In the genomic region with DNA sequence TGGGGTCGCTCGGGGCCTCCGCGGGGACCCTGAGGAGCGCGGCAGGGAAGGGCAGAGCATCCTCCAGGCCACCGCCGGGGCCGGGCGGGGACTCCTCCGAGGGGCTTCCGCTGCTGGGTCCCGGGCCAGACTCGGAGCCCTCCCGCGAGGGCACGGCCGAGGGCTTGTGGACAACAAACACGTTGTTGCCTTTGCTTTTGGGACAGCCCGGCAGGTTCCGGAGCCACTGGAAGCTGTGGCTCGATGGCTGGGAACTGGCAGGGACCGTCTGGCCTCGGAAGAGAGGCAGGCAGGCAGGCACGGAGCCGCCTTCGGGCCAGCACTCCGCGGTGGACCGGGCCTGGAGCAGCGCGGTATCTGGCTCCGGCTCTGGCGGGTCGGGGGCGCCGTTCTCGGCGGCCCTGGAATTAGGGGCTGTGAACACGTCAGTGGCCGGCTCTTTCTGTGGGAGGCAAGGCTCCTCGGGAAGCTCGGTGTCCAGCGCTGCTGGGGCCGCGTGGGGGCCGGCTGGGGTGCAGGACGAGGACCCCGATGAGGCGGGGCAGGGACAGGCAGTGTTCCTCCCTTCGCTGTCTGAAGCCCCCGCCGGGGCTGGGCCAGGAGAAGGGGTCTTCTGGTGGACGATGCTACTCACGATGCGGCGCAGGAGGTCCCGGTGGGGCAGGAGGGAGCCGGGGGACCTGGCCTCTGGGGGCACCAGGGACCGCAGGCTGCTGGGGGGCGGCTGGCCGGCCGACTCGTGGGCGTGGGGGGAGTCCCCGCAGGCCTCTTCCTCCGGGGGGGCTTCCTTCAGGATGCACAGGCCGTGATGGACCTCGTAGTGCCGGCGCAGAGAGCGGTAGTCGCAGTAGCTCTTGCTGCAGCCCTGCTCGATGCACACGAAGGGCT, we compare ENCODE assay signal across 17 cellular contexts. TPM values are rescaled to one million over a fixed set of nuclear protein-coding genes. Genes with fewer than 3 reads are reported as not detected.
DNase-seq lines count a peak whose midpoint lies in the region; ATAC-seq, FAIRE-seq and TF ChIP-seq lines count a peak whose summit lies in the region.
"Had no signal": no experiment of that assay in that cellular context is flagged by ENCODE, and none has a peak within 500 bp of the region (broad histone marks: within the 10 kb centered on the region; RNA-seq: fewer than 3 reads in every experiment).

No MANE protein-coding gene starts in this region.

- no peaks in the 10 kb centered on the region for H3K27me3 Mint-ChIP-seq in MCF 10A (ENCODE audit: insufficient read depth, unreplicated experiment)

- H3K4me1 Mint-ChIP-seq in MCF 10A (ENCODE audit: insufficient read depth, unreplicated experiment) = no peaks in the 10 kb centered on the region

- CTCF ChIA-PET in MCF 10A (lab: Yijun Ruan, JAX) = no interaction called here
- CTCF ChIA-PET in HepG2 (lab: Yijun Ruan, JAX; ENCODE audit: low intra/inter-chr PET ratio, low total read pairs) = no interaction called here

- TF ChIP-seq CTCF in breast epithelium (IDR thresholded peaks at IDR 0.05) (no peak), MCF 10A (IDR thresholded peaks at IDR 0.05; ENCODE audit: unreplicated experiment) (no peak), astrocyte of the cerebellum (IDR thresholded peaks at IDR 0.05; ENCODE audit: low read depth, low read length, missing control alignments) (no peak), HepG2 (CRISPR knock-in tag; IDR thresholded peaks at IDR 0.05) (no peak)

- H3K9ac ChIP-seq in HepG2 (ENCODE audit: insufficient read depth, low read depth, low read length) (no peak overlapping the region), subcutaneous abdominal adipose tissue (ENCODE audit: low read length in 5 of 5) (peak overlapping the region in 2 of 5 donors; percentile 20 to 56)

- TF ChIP-seq EP300 in HepG2 (IDR thresholded peaks at IDR 0.05; ENCODE audit: low read depth in 2 of 2, low read length in 2 of 2) = no peak
- TF ChIP-seq EP300 in HepG2 (CRISPR knock-in tag; IDR thresholded peaks at IDR 0.05; ENCODE audit: borderline replicate concordance) = no peak

- H3K4me1 ChIP-seq in breast epithelium = no peaks in the 10 kb centered on the region
- H3K4me1 ChIP-seq in HepG2 (ENCODE audit: insufficient read depth, low read length) = peaks cover 8% of the 10 kb centered on the region
- peaks cover 0 to 10% (median 7%) of the 10 kb centered on the region in 5 donors for H3K4me1 ChIP-seq in subcutaneous abdominal adipose tissue (ENCODE audit: control insufficient read depth in 5 of 5, insufficient read depth in 5 of 5, low read length in 5 of 5)

- ATAC-seq in HepG2 = peak; percentile 55; the same call in 2 of the 3 replicates
- ATAC-seq in sciatic nerve = no peak
- ATAC-seq: activated CD8-positive, alpha-beta T cell treated with anti-CD3 and anti-CD28 coated beads for 36 hours; HCT116 had no signal

- no peaks in the 10 kb centered on the region for H4K20me1 ChIP-seq in HepG2 (ENCODE audit: insufficient read depth, low read length)

- intact Hi-C loops in breast epithelium (cut with DNase I; ENCODE audit: low total_unique reads) (no loop called here), MCF 10A (cut with micrococcal nuclease) (no loop called here), HepG2 (cut with micrococcal nuclease; ENCODE audit: unreplicated experiment) (no loop called here), sciatic nerve (cut with DNase I) (no loop called here)

- TF ChIP-seq POLR2A in breast epithelium (IDR thresholded peaks at IDR 0.05) (no peak), HepG2 (IDR thresholded peaks at IDR 0.05; ENCODE audit: insufficient read depth in 1 of 2, low read depth in 2 of 2, low read length in 2 of 2) (no peak)

- BruUV-seq in MCF 10A (replicated peaks; lab: Mats Ljungman, UMichigan) (no TSS peak), HepG2 (replicated peaks; lab: Mats Ljungman, UMichigan) (no TSS peak)

- DNase-seq in breast epithelium (ENCODE audit: low spot score in 2 of 2) (no peak), MCF 10A (ENCODE audit: unreplicated experiment) (no peak), astrocyte of the cerebellum (ENCODE audit: low read depth) (no peak), HepG2 (ENCODE audit: low spot score) (no peak), sciatic nerve (ENCODE audit: low spot score) (no peak), middle frontal gyrus (ENCODE audit: extremely low spot score, low spot score) (no peak)
- DNase-seq in activated CD4-positive, alpha-beta T cell treated with anti-CD3 and anti-CD28 coated beads for 1 hour = no peak
- DNase-seq: activated CD8-positive, alpha-beta T cell treated with anti-CD3 and anti-CD28 coated beads for 36 hours; COR-L47; glutamatergic neuron; kidney had no signal

- POLR2A ChIA-PET in MCF 10A (lab: Yijun Ruan, JAX) (no interaction called here), HepG2 (lab: Yijun Ruan, JAX) (no interaction called here)

- H3K36me3 Mint-ChIP-seq in MCF 10A (ENCODE audit: insufficient read depth, unreplicated experiment) = no peaks in the 10 kb centered on the region

- peak overlapping the region; percentile 8 to 46 (median 15) for H3K4me3 ChIP-seq in breast epithelium
- H3K4me3 ChIP-seq in astrocyte of the cerebellum (ENCODE audit: low read depth, low read length) = peak overlapping the region; percentile 5
- no peak overlapping the region; a peak in 1 of 6 replicates for H3K4me3 ChIP-seq in HepG2 (replicated peaks in 1 of 3; ENCODE audit: insufficient read depth in 1 of 3, low read depth in 2 of 3, low read length in 3 of 3)
- peak overlapping the region in 4 of 5 donors; percentile 2 to 52 (median 46) for H3K4me3 ChIP-seq in subcutaneous abdominal adipose tissue (ENCODE audit: low read depth in 1 of 5, low read length in 5 of 5)
- H3K4me3 ChIP-seq: SJSA1 had no signal

- H3K36me3 ChIP-seq in breast epithelium (no peaks in the 10 kb centered on the region), HepG2 (replicated peaks in 1 of 2; ENCODE audit: control insufficient read depth in 1 of 2, insufficient read depth in 2 of 2, low read length in 2 of 2) (no peaks in the 10 kb centered on the region), subcutaneous abdominal adipose tissue (ENCODE audit: control insufficient read depth in 5 of 5, insufficient read depth in 5 of 5, low read length in 5 of 5) (no peaks in the 10 kb centered on the region)
- H3K36me3 ChIP-seq: SJSA1 had no signal

- TF ChIP-seq RAD21 in HepG2 (CRISPR knock-in tag; IDR thresholded peaks at IDR 0.05) = no peak

- no peaks in the 10 kb centered on the region for H3K9me3 Mint-ChIP-seq in MCF 10A (ENCODE audit: unreplicated experiment)
- H3K9me3 Mint-ChIP-seq: activated CD8-positive, alpha-beta T cell treated with anti-CD3 and anti-CD28 coated beads for 36 hours had no signal

- FAIRE-seq in HepG2 (lab: Jason Lieb, UNC) = no peak
- FAIRE-seq: bronchial epithelial cell, endometrium, kidney, TTC549 had no signal

- H3K79me2 ChIP-seq in HepG2 (ENCODE audit: insufficient read depth, low read length) = no peaks in the 10 kb centered on the region

- no peak overlapping the region for H3K4me3 Mint-ChIP-seq in MCF 10A (ENCODE audit: unreplicated experiment)
- H3K4me3 Mint-ChIP-seq: activated CD8-positive, alpha-beta T cell treated with anti-CD3 and anti-CD28 coated beads for 36 hours had no signal

- H3K9me3 ChIP-seq in breast epithelium (no peaks in the 10 kb centered on the region), HepG2 (ENCODE audit: low read length) (no peaks in the 10 kb centered on the region), subcutaneous abdominal adipose tissue (ENCODE audit: control insufficient read depth in 5 of 5, low read length in 5 of 5) (no peaks in the 10 kb centered on the region)
- H3K9me3 ChIP-seq: SJSA1 had no signal

- WGBS in HepG2 (ENCODE audit: low lambda C conversion rate) = 63% methylated on average over 9 of the region's 75 CpGs

- in situ Hi-C loops in astrocyte of the cerebellum (cut with HindIII; ENCODE audit: low sequenced_read_pairs) = no loop called here
- in situ Hi-C loops in HepG2 (cut with HindIII; ENCODE audit: extremely low pct_ligation_motif_present, low pct_unique_long_range_greater_than_20kb) = no loop called here

- no peak overlapping the region; the same call in 1 of the 2 replicates for H3K4me2 ChIP-seq in HepG2 (ENCODE audit: low read depth, low read length)

- peaks cover 0 to 11% of the 10 kb centered on the region in 2 donors for H3K27me3 ChIP-seq in breast epithelium
- peaks cover 2 to 15% of the 10 kb centered on the region in 2 experiments; a peak in 2 of 5 replicates for H3K27me3 ChIP-seq in HepG2 (ENCODE audit: control insufficient read depth in 1 of 2, insufficient read depth in 2 of 2, low read length in 2 of 2)
- H3K27me3 ChIP-seq in subcutaneous abdominal adipose tissue (ENCODE audit: control insufficient read depth in 5 of 5, insufficient read depth in 4 of 5, low read length in 5 of 5) = peaks cover 4 to 20% (median 15%) of the 10 kb centered on the region in 5 donors

- no peak overlapping the region for H3K27ac Mint-ChIP-seq in MCF 10A (ENCODE audit: low read depth, unreplicated experiment)
- H3K27ac Mint-ChIP-seq: activated CD8-positive, alpha-beta T cell treated with anti-CD3 and anti-CD28 coated beads for 36 hours had no signal

- H3K27ac ChIP-seq in breast epithelium (no peak overlapping the region), HepG2 (ENCODE audit: extremely low read length, insufficient read depth, low read length) (no peak overlapping the region), subcutaneous abdominal adipose tissue (ENCODE audit: low read depth, low read length) (no peak overlapping the region)
- H3K27ac ChIP-seq: SJSA1 had no signal

- no peak overlapping the region for H2AFZ ChIP-seq in HepG2 (ENCODE audit: low read length)

RNA-seq across cellular contexts. Expression of a gene that starts 27.6 kb away (rescaled TPM):
- 1 to 10 TPM in 1 of 3 donors, under 1 TPM in 1, not detected in 1; 0.15 to 1.4 TPM for total RNA-seq in breast epithelium
- not detected in 2 replicates for total RNA-seq in MCF 10A (2022)
- total RNA-seq in HepG2 (2016; rRNA removed; fragmentation: Illumina TruSeq; extraction: Trizol) = 0.04 TPM in 1 of 2 replicates, not detected in the other
- total RNA-seq in HepG2 (2016; cell fraction: cytosol; rRNA removed; fragmentation: Illumina TruSeq; extraction: Trizol; ENCODE audit: low read depth) = not detected in 2 replicates
- not detected in 2 replicates for total RNA-seq in HepG2 (2016; cell fraction: insoluble cytoplasmic fraction; rRNA removed; fragmentation: Illumina TruSeq; extraction: Trizol)
- 0.09 TPM in 1 of 2 replicates, not detected in the other for total RNA-seq in HepG2 (2016; cell fraction: membrane; rRNA removed; fragmentation: Illumina TruSeq; extraction: Trizol)
- not detected in 2 replicates for total RNA-seq in HepG2 (2016; cell fraction: nucleus; rRNA removed; fragmentation: Illumina TruSeq; extraction: Trizol)
- polyA plus RNA-seq in HepG2 (2011; rRNA removed) = 0.03 and 0.08 TPM in 2 replicates
- 0.07 and 0.08 TPM in 2 replicates for polyA plus RNA-seq in HepG2 (2011; cell fraction: cytosol; rRNA removed)
- polyA plus RNA-seq in HepG2 (2011; cell fraction: nucleus; rRNA removed) = not detected in 2 replicates
- 0.17 TPM in 1 of 2 replicates, not detected in the other for polyA plus RNA-seq in HepG2 (2012)
- 0.05 TPM in 1 of 2 replicates, not detected in the other for polyA plus RNA-seq in HepG2 (2016; cell fraction: cytosol; fragmentation: Illumina TruSeq; extraction: Trizol; ENCODE audit: low read depth)
- polyA plus RNA-seq in HepG2 (2016; cell fraction: insoluble cytoplasmic fraction; fragmentation: Illumina TruSeq; extraction: Trizol; ENCODE audit: low read depth) = not detected in 2 replicates
- not detected in 2 replicates for polyA plus RNA-seq in HepG2 (2016; cell fraction: membrane; fragmentation: Illumina TruSeq; extraction: Trizol; ENCODE audit: low read depth)
- polyA plus RNA-seq in HepG2 (2016; cell fraction: nucleus; fragmentation: Illumina TruSeq; extraction: Trizol; ENCODE audit: insufficient read depth, low read depth) = not detected in 2 replicates
- not detected in 2 replicates for polyA minus RNA-seq in HepG2 (2011; rRNA and poly(A)+ RNA removed; ENCODE audit: low replicate concordance)
- not detected in 2 replicates for polyA minus RNA-seq in HepG2 (2011; cell fraction: cytosol; rRNA and poly(A)+ RNA removed)
- polyA minus RNA-seq in HepG2 (2011; cell fraction: nucleus; rRNA and poly(A)+ RNA removed) = not detected in 2 replicates
- 0.71 TPM for total RNA-seq in sciatic nerve
- total RNA-seq: bronchial epithelial cell, SJSA1 had no signal

RNA-seq across cellular contexts. Expression of a gene that starts 30.4 kb away (rescaled TPM):
- 100 to 1,000 TPM in 1 of 3 donors, 10 to 100 TPM in 2; 82.4 to 117 (median 96.0) TPM for total RNA-seq in breast epithelium
- 72.1 and 73.2 TPM in 2 replicates for total RNA-seq in MCF 10A (2022)
- 32.6 and 36.5 TPM in 2 replicates for total RNA-seq in HepG2 (2016; rRNA removed; fragmentation: Illumina TruSeq; extraction: Trizol)
- total RNA-seq in HepG2 (2016; cell fraction: cytosol; rRNA removed; fragmentation: Illumina TruSeq; extraction: Trizol; ENCODE audit: low read depth) = 10.7 and 16.6 TPM in 2 replicates
- 32.5 and 33.2 TPM in 2 replicates for total RNA-seq in HepG2 (2016; cell fraction: insoluble cytoplasmic fraction; rRNA removed; fragmentation: Illumina TruSeq; extraction: Trizol)
- total RNA-seq in HepG2 (2016; cell fraction: membrane; rRNA removed; fragmentation: Illumina TruSeq; extraction: Trizol) = 17.7 and 25.0 TPM in 2 replicates
- total RNA-seq in HepG2 (2016; cell fraction: nucleus; rRNA removed; fragmentation: Illumina TruSeq; extraction: Trizol) = 19.1 and 19.4 TPM in 2 replicates
- 65.9 and 74.4 TPM in 2 replicates for polyA plus RNA-seq in HepG2 (2011; rRNA removed)
- 50.7 and 64.2 TPM in 2 replicates for polyA plus RNA-seq in HepG2 (2011; cell fraction: cytosol; rRNA removed)
- 64.5 and 68.0 TPM in 2 replicates for polyA plus RNA-seq in HepG2 (2011; cell fraction: nucleus; rRNA removed)
- 39.7 and 50.3 TPM in 2 replicates for polyA plus RNA-seq in HepG2 (2012)
- 18.1 and 25.6 TPM in 2 replicates for polyA plus RNA-seq in HepG2 (2016; cell fraction: cytosol; fragmentation: Illumina TruSeq; extraction: Trizol; ENCODE audit: low read depth)
- polyA plus RNA-seq in HepG2 (2016; cell fraction: insoluble cytoplasmic fraction; fragmentation: Illumina TruSeq; extraction: Trizol; ENCODE audit: low read depth) = 52.2 and 60.3 TPM in 2 replicates
- 32.1 and 34.6 TPM in 2 replicates for polyA plus RNA-seq in HepG2 (2016; cell fraction: membrane; fragmentation: Illumina TruSeq; extraction: Trizol; ENCODE audit: low read depth)
- 41.7 and 44.1 TPM in 2 replicates for polyA plus RNA-seq in HepG2 (2016; cell fraction: nucleus; fragmentation: Illumina TruSeq; extraction: Trizol; ENCODE audit: insufficient read depth, low read depth)
- polyA minus RNA-seq in HepG2 (2011; rRNA and poly(A)+ RNA removed; ENCODE audit: low replicate concordance) = 73.3 and 108 TPM in 2 replicates
- polyA minus RNA-seq in HepG2 (2011; cell fraction: cytosol; rRNA and poly(A)+ RNA removed) = 36.3 and 43.3 TPM in 2 replicates
- polyA minus RNA-seq in HepG2 (2011; cell fraction: nucleus; rRNA and poly(A)+ RNA removed) = 20.6 and 26.2 TPM in 2 replicates
- total RNA-seq in sciatic nerve = 91.7 TPM

Comparison
In these comparisons a context has a peak if more than half of its experiments do, and no peak if none do; other contexts are left out.
1. H3K4me3 ChIP-seq: peak in breast epithelium (3 of 3), astrocyte of the cerebellum (single experiment) and subcutaneous abdominal adipose tissue (4 of 5); none in HepG2 (0 of 3).